In the genomic region with DNA sequence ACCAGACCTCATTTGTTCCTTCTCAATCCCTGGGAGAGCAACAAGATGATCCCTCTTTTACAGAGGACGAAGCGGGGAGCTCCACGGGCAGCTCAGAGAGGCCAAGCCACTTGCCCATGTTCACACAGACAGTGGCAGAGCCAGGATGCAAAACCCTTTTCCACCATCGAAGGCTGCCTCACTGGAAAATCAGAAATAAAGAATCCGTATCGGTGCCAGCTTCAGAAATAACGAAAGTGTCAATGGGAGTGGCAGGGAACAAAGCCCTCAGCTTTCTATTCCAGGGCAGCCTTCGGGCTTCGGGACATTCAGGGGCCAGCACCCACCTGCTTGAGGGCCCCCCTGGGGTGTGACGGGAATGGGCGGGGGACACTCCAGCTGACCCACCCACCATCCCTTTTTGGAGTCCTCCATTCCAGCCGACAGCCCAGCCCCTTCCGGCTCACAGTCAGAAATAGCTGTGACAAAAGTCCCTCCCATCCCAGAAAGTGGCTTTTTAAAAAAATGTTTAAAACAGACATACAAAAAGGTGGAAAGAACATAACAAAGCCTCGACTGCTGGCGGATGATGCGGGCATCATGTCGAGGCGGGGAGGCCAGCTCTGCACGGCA, we compare ENCODE assay signal across 8 cellular contexts. TPM values are rescaled to one million over a fixed set of nuclear protein-coding genes. Genes with fewer than 3 reads are reported as not detected.
DNase-seq lines count a peak whose midpoint lies in the region; ATAC-seq and TF ChIP-seq lines count a peak whose summit lies in the region.

No MANE protein-coding gene starts in this region.

- no peak for DNase-seq in activated T-helper 2 cell treated with anti-CD3 and anti-CD28 coated beads, Interferon-gamma antibody, Interleukin-2, Interleukin-4, amounts not matched to agents 10 μg/mL and 5 μg/mL and 100 μg/mL, durations not matched to agents 14 hours and 24 hours and 36 hours (ENCODE audit: low spot score)
- peak; percentile 75 for DNase-seq in left cardiac atrium
- peak; percentile 59 for DNase-seq in stimulated activated CD8-positive, alpha-beta memory T cell treated with anti-CD3 and anti-CD28 coated beads, Interleukin-4, amount 100 ng/mL, for 48 hours
- no peak for DNase-seq in NCI-H2107 (lab: John Stamatoyannopoulos, UW)
- DNase-seq in islet precursor cell = no peak

- H3K9me3 Mint-ChIP-seq in activated T-helper 2 cell treated with anti-CD3 and anti-CD28 coated beads, Interferon-gamma antibody, Interleukin-2, Interleukin-4, amounts not matched to agents 10 μg/mL and 5 μg/mL and 100 μg/mL, durations not matched to agents 14 hours and 24 hours and 36 hours = no peaks in the 10 kb centered on the region

- intact Hi-C loops in activated T-helper 2 cell treated with anti-CD3 and anti-CD28 coated beads, Interferon-gamma antibody, Interleukin-2, Interleukin-4, amounts not matched to agents 10 μg/mL and 5 μg/mL and 100 μg/mL, durations not matched to agents 14 hours and 24 hours and 36 hours (cut with micrococcal nuclease) = loop anchor here (5.0 kb wide), 3 partner anchors 43 to 257 kb away; no protein-coding TSS in a partner anchor
- intact Hi-C loops in left cardiac atrium (cut with DNase I) = no loop called here

- peaks cover 89% of the 10 kb centered on the region for H3K4me1 Mint-ChIP-seq in activated T-helper 2 cell treated with anti-CD3 and anti-CD28 coated beads, Interferon-gamma antibody, Interleukin-2, Interleukin-4, amounts not matched to agents 10 μg/mL and 5 μg/mL and 100 μg/mL, durations not matched to agents 14 hours and 24 hours and 36 hours (ENCODE audit: low read depth)

- no peaks in the 10 kb centered on the region for H3K27me3 Mint-ChIP-seq in activated T-helper 2 cell treated with anti-CD3 and anti-CD28 coated beads, Interferon-gamma antibody, Interleukin-2, Interleukin-4, amounts not matched to agents 10 μg/mL and 5 μg/mL and 100 μg/mL, durations not matched to agents 14 hours and 24 hours and 36 hours (ENCODE audit: low read depth)

- ATAC-seq in left cardiac atrium = peak; percentile 48 to 60
- ATAC-seq in HG03159 (IDR thresholded peaks at IDR 0.05; ENCODE audit: unreplicated experiment) = no peak
- no peak for ATAC-seq in HG03520 (IDR thresholded peaks at IDR 0.05; ENCODE audit: unreplicated experiment)

- peak; percentile 35 for TF ChIP-seq POLR2A in GM18526 (IDR thresholded peaks at IDR 0.05; ENCODE audit: extremely low read depth, insufficient read length)

- H3K36me3 Mint-ChIP-seq in activated T-helper 2 cell treated with anti-CD3 and anti-CD28 coated beads, Interferon-gamma antibody, Interleukin-2, Interleukin-4, amounts not matched to agents 10 μg/mL and 5 μg/mL and 100 μg/mL, durations not matched to agents 14 hours and 24 hours and 36 hours (ENCODE audit: low read depth) = peaks cover 39% of the 10 kb centered on the region

- peak overlapping the region; percentile 73 for H3K4me3 Mint-ChIP-seq in activated T-helper 2 cell treated with anti-CD3 and anti-CD28 coated beads, Interferon-gamma antibody, Interleukin-2, Interleukin-4, amounts not matched to agents 10 μg/mL and 5 μg/mL and 100 μg/mL, durations not matched to agents 14 hours and 24 hours and 36 hours (ENCODE audit: low read depth)

- peak overlapping the region; percentile 96 for H3K27ac Mint-ChIP-seq in activated T-helper 2 cell treated with anti-CD3 and anti-CD28 coated beads, Interferon-gamma antibody, Interleukin-2, Interleukin-4, amounts not matched to agents 10 μg/mL and 5 μg/mL and 100 μg/mL, durations not matched to agents 14 hours and 24 hours and 36 hours

RNA-seq across cellular contexts. Expression of a gene that starts 6.0 kb away (rescaled TPM):
- total RNA-seq in activated T-helper 2 cell treated with anti-CD3 and anti-CD28 coated beads, Interferon-gamma antibody, Interleukin-2, Interleukin-4, amounts not matched to agents 10 μg/mL and 5 μg/mL and 100 μg/mL, durations not matched to agents 14 hours and 24 hours and 36 hours = 48.5 and 49.4 TPM in 2 replicates
- 1 to 10 TPM; 3.4 to 6.4 TPM for total RNA-seq in left cardiac atrium

RNA-seq across cellular contexts. Expression of a gene that starts 48.2 kb away (rescaled TPM):
- 4.4 and 5.0 TPM in 2 replicates for total RNA-seq in activated T-helper 2 cell treated with anti-CD3 and anti-CD28 coated beads, Interferon-gamma antibody, Interleukin-2, Interleukin-4, amounts not matched to agents 10 μg/mL and 5 μg/mL and 100 μg/mL, durations not matched to agents 14 hours and 24 hours and 36 hours
- 10 to 100 TPM; 23.4 to 31.2 TPM for total RNA-seq in left cardiac atrium

Comparison
In these comparisons a context has a peak if more than half of its experiments do, and no peak if none do; other contexts are left out.
1. DNase-seq: peak in left cardiac atrium (single experiment) and stimulated activated CD8-positive, alpha-beta memory T cell treated with anti-CD3 and anti-CD28 coated beads, Interleukin-4, amount 100 ng/mL, for 48 hours (single experiment); none in activated T-helper 2 cell treated with anti-CD3 and anti-CD28 coated beads, Interferon-gamma antibody, Interleukin-2, Interleukin-4, amounts not matched to agents 10 μg/mL and 5 μg/mL and 100 μg/mL, durations not matched to agents 14 hours and 24 hours and 36 hours (single experiment), NCI-H2107 (single experiment) and islet precursor cell (single experiment).
2. ATAC-seq: peak in left cardiac atrium (2 of 2); none in HG03159 (single experiment) and HG03520 (single experiment).